Comparison of ENCODE assay signal across 8 cellular contexts in the genomic region with DNA sequence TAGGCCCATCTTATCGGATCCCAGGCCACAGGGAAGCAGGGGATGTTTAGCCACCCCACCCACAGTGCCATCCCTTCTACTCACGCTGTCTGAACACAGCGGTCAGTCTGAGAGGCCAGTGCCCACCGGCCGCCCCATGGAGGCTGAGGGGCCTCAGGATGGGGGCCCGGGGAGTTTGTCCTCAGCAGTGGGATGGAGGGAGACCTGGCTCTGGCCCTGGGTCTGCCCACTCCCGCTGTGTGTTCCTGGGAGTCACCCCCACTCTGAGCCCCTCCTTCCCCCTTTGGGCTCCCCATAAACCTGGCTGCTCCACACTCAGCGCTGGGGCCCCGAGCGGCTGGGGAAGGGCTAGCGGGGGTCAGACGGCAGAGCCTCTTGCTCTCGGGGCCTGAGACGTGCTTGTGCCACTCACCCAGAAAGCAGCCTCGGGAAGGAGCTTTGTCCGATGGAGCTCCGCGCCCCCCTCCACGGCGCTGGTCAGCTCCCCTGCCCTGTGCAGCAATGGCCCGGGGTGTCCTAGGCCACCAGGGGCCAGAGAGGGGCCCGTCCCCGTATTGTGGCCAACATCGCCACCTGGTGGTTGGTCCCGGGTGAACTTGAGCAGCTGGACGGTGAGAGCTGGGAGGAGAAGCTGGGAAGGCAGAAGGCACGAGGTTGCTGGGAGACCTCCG. TPM values are rescaled to one million over a fixed set of nuclear protein-coding genes. Genes with fewer than 3 reads are reported as not detected.
DNase-seq lines count a peak whose midpoint lies in the region; ATAC-seq lines count a peak whose summit lies in the region.

No MANE protein-coding gene starts in this region.

- no peak overlapping the region for H3K4me3 ChIP-seq in H7 (ENCODE audit: insufficient read depth, low read depth, low read length)

- intact Hi-C loops in Right ventricle myocardium superior (cut with DNase I) = loop anchor here (5.0 kb wide), 2 partner anchors 131 to 296 kb away; no protein-coding TSS in a partner anchor

- no peaks in the 10 kb centered on the region for H3K36me3 ChIP-seq in H7 (replicated peaks; ENCODE audit: control insufficient read depth, insufficient read depth, low read length)

- ATAC-seq in Right ventricle myocardium superior (ENCODE audit: poor library complexity) (peak; percentile 92), GM21717 (IDR thresholded peaks at IDR 0.05; ENCODE audit: unreplicated experiment) (no peak), HG02884 (IDR thresholded peaks at IDR 0.05; ENCODE audit: unreplicated experiment) (no peak)

- H3K27me3 ChIP-seq in H7 (ENCODE audit: control insufficient read depth, insufficient read depth, low read length) = peaks cover 2% of the 10 kb centered on the region; the same call in 1 of the 2 replicates

- no peaks in the 10 kb centered on the region for H3K36me3 Mint-ChIP-seq in activated naive CD8-positive, alpha-beta T cell treated with anti-CD3 and anti-CD28 coated beads for 36 hours

- no peak overlapping the region for H3K4me3 Mint-ChIP-seq in activated naive CD8-positive, alpha-beta T cell treated with anti-CD3 and anti-CD28 coated beads for 36 hours

- peak; percentile 36 for DNase-seq in CMK (ENCODE audit: low read depth)
- peak; percentile 99 for DNase-seq in H7
- DNase-seq in NOMO-1 treated with DMSO at 0.1 percent for 48 hours (lab: John Stamatoyannopoulos, UW; ENCODE audit: unreplicated experiment) = peak; percentile 49
- DNase-seq in activated naive CD8-positive, alpha-beta T cell treated with anti-CD3 and anti-CD28 coated beads for 36 hours = peak; percentile 57
- DNase-seq in Right ventricle myocardium superior = peak; percentile 82
- DNase-seq in retina = peak; percentile 92

- H3K27ac Mint-ChIP-seq in activated naive CD8-positive, alpha-beta T cell treated with anti-CD3 and anti-CD28 coated beads for 36 hours = no peak overlapping the region

- H3K9me3 Mint-ChIP-seq in activated naive CD8-positive, alpha-beta T cell treated with anti-CD3 and anti-CD28 coated beads for 36 hours = no peaks in the 10 kb centered on the region

- peaks cover 2% of the 10 kb centered on the region for H3K4me1 Mint-ChIP-seq in activated naive CD8-positive, alpha-beta T cell treated with anti-CD3 and anti-CD28 coated beads for 36 hours

- H3K27me3 Mint-ChIP-seq in activated naive CD8-positive, alpha-beta T cell treated with anti-CD3 and anti-CD28 coated beads for 36 hours = peaks cover 9% of the 10 kb centered on the region

RNA-seq across cellular contexts. Expression of a gene that starts 10.9 kb away (rescaled TPM):
- total RNA-seq in H7 (2014; rRNA removed; shearing (Covaris generic)) = 84.9 and 91.8 TPM in 2 replicates
- total RNA-seq in activated naive CD8-positive, alpha-beta T cell treated with anti-CD3 and anti-CD28 coated beads for 36 hours = under 1 TPM; 0.56 to 0.91 TPM
- 0.03 TPM for total RNA-seq in Right ventricle myocardium superior

RNA-seq across cellular contexts. Expression of a gene that starts 59.0 kb away (rescaled TPM):
- total RNA-seq in H7 (2014; rRNA removed; shearing (Covaris generic)) = 6.1 and 6.2 TPM in 2 replicates
- not detected for total RNA-seq in activated naive CD8-positive, alpha-beta T cell treated with anti-CD3 and anti-CD28 coated beads for 36 hours
- 0.59 TPM for total RNA-seq in Right ventricle myocardium superior

Comparison
In these comparisons a context has a peak if more than half of its experiments do, and no peak if none do; other contexts are left out.
1. DNase-seq: peak in every context shown above with its lines; median percentile 99 in H7; 92 in retina; 82 in Right ventricle myocardium superior; 57 in activated naive CD8-positive, alpha-beta T cell treated with anti-CD3 and anti-CD28 coated beads for 36 hours; 49 in NOMO-1 treated with DMSO at 0.1 percent for 48 hours; 36 in CMK.
2. RNA of a gene that starts 10.9 kb away (total RNA-seq): 84.9 to 91.8 TPM in H7; 0.56 to 0.91 TPM in activated naive CD8-positive, alpha-beta T cell treated with anti-CD3 and anti-CD28 coated beads for 36 hours and 0.03 TPM in Right ventricle myocardium superior (single experiment); every median in the first group is over 10 times any median in the second.